ENCODE assay signal across 30 cellular contexts in genomic region chr7:31019509-31019908, GRCh38. TPM values are rescaled to one million over a fixed set of nuclear protein-coding genes. Genes with fewer than 3 reads are reported as not detected.
A peak's percentile ranks its signal among the peaks of the same experiment; 100 is the strongest.
DNase-seq lines count a peak whose midpoint lies in the region; ATAC-seq, FAIRE-seq and TF ChIP-seq lines count a peak whose summit lies in the region.
"Had no signal": no experiment of that assay in that cellular context is flagged by ENCODE, and none has a peak within 500 bp of the region (broad histone marks: within the 10 kb centered on the region; RNA-seq: fewer than 3 reads in every experiment).

No MANE protein-coding gene starts in this region.

- no peaks in the 10 kb centered on the region for H4K20me1 ChIP-seq in H1 (replicated peaks in 1 of 2; ENCODE audit: control insufficient read depth in 1 of 2, insufficient read depth in 2 of 2, low read length in 2 of 2)

- TF ChIP-seq CTCF in activated CD8-positive, alpha-beta T cell treated with anti-CD3 and anti-CD28 coated beads for 36 hours (IDR thresholded peaks at IDR 0.05) = no peak
- TF ChIP-seq CTCF in NB4 (IDR thresholded peaks at IDR 0.05; ENCODE audit: low read depth, low read length) (no peak), H1 (IDR thresholded peaks at IDR 0.05; ENCODE audit: control extremely low read depth in 1 of 3, insufficient read depth in 1 of 3, low read depth in 1 of 3, low read length in 3 of 3) (no peak), thyroid gland (IDR thresholded peaks at IDR 0.05) (no peak)

- WGBS in H1 (ENCODE audit: extremely low coverage in 1 of 2, insufficient coverage in 1 of 2, insufficient read length in 1 of 2, insufficient replicate concordance in 2 of 2, low coverage in 1 of 2, low lambda C conversion rate in 2 of 2, missing lambda C conversion rate in 1 of 2), 2 experiments = no CpG with 5 or more reads among the region's 1 CpG
- WGBS in thyroid gland, 2 donors = 80 to 100% methylated on average over 1 of the region's 1 CpG

- no peak overlapping the region for H3K4me3 ChIP-seq in CD4-positive, CD25-positive, alpha-beta regulatory T cell (ENCODE audit: low read depth, low read length)
- H3K4me3 ChIP-seq in NB4 (ENCODE audit: low read depth, low read length) (no peak overlapping the region), H1 (ENCODE audit: extremely low read depth in 1 of 4, insufficient read depth in 2 of 4, low read depth in 3 of 4, low read length in 4 of 4) (no peak overlapping the region), thyroid gland (replicated peaks in 1 of 3) (no peak overlapping the region)
- H3K4me3 ChIP-seq: K562 had no signal

- no peak overlapping the region for H3K9ac ChIP-seq in H1 (replicated peaks in 1 of 4; ENCODE audit: extremely low read depth in 1 of 4, low read depth in 3 of 4, low read length in 3 of 4)

- H3K27ac ChIP-seq in CD4-positive, CD25-positive, alpha-beta regulatory T cell (ENCODE audit: insufficient read depth, low read length, poor library complexity, severe bottlenecking) = no peak overlapping the region
- H3K27ac ChIP-seq in H1 (ENCODE audit: low read depth, low read length) (no peak overlapping the region), thyroid gland (no peak overlapping the region)
- H3K27ac ChIP-seq: C4-2B, RWPE1 had no signal

- TF ChIP-seq RAD21 in H1 (IDR thresholded peaks at IDR 0.05 in 1 of 2, conservative IDR thresholded peaks at IDR 0.05 in 1 of 2; ENCODE audit: low read depth in 2 of 2, low read length in 2 of 2) = no peak

- H3K23ac ChIP-seq in H1 (ENCODE audit: insufficient read length) = no peak overlapping the region

- peak; percentile 42 for DNase-seq in activated CD8-positive, alpha-beta T cell treated with anti-CD3 and anti-CD28 coated beads, Interleukin-2, amount 10 ng/mL, durations not matched to agents 7 days and 5 days
- no peak for DNase-seq in activated CD8-positive, alpha-beta T cell treated with anti-CD3 and anti-CD28 coated beads for 36 hours
- peak in 1 of 3 donors; percentile 27 for DNase-seq in CD4-positive, CD25-positive, alpha-beta regulatory T cell
- DNase-seq in NB4 (ENCODE audit: low read depth) (peak; percentile 69), H1 (ENCODE audit: low read depth in 1 of 2, low spot score in 2 of 2) (no peak), thyroid gland (no peak), NCI-H1417 (lab: John Stamatoyannopoulos, UW) (no peak)
- DNase-seq: DMS153, DND-41, H7, NCI-H1694, NCI-H2029 treated with DMSO at 0.1 percent for 48 hours, NCI-H446 treated with DMSO at 0.1 percent for 48 hours, NCI-H526, NCI-H82, SHP77 had no signal

- no peak overlapping the region for H2BK5ac ChIP-seq in H1 (ENCODE audit: low read depth, low read length)

- H3K27me3 ChIP-seq in CD4-positive, CD25-positive, alpha-beta regulatory T cell (ENCODE audit: control insufficient read depth, insufficient read depth, low read length) = no peaks in the 10 kb centered on the region
- H3K27me3 ChIP-seq in H1 (replicated peaks in 1 of 4; ENCODE audit: control insufficient read depth in 3 of 4, extremely low read depth in 1 of 4, insufficient read depth in 3 of 4, low read length in 3 of 4) (no peaks in the 10 kb centered on the region), thyroid gland (no peaks in the 10 kb centered on the region)

- H4K5ac ChIP-seq in H1 (ENCODE audit: insufficient read length, low read depth, low read length) = no peak overlapping the region

- H2AFZ ChIP-seq in H1 (ENCODE audit: low read length) = no peak overlapping the region

- H3K9me3 Mint-ChIP-seq in activated CD8-positive, alpha-beta T cell treated with anti-CD3 and anti-CD28 coated beads, Interleukin-2, amount 10 ng/mL, durations not matched to agents 7 days and 5 days (ENCODE audit: insufficient read depth) = peaks cover 6% of the 10 kb centered on the region
- peaks cover 6% of the 10 kb centered on the region for H3K9me3 Mint-ChIP-seq in activated CD8-positive, alpha-beta T cell treated with anti-CD3 and anti-CD28 coated beads for 36 hours
- H3K9me3 Mint-ChIP-seq in CD4-positive, CD25-positive, alpha-beta regulatory T cell = peaks cover 0 to 7% (median 0%) of the 10 kb centered on the region in 7 donors

- POLR2A ChIA-PET in activated CD8-positive, alpha-beta T cell treated with anti-CD3 and anti-CD28 coated beads, Interleukin-2, amount 10 ng/mL, durations not matched to agents 7 days and 5 days (lab: Charles Lee) = no interaction called here
- POLR2A ChIA-PET in activated CD8-positive, alpha-beta T cell treated with anti-CD3 and anti-CD28 coated beads for 36 hours (lab: Charles Lee) = no interaction called here
- POLR2A ChIA-PET in H1 (lab: Charles Lee; ENCODE audit: partially characterized antibody) = no interaction called here

- H3K79me1 ChIP-seq in H1 (ENCODE audit: low read depth, low read length) = no peaks in the 10 kb centered on the region; the same call in 1 of the 2 replicates

- intact Hi-C loops in activated CD8-positive, alpha-beta T cell treated with anti-CD3 and anti-CD28 coated beads for 36 hours (cut with micrococcal nuclease) = no loop called here
- intact Hi-C loops in thyroid gland (cut with DNase I) = no loop called here

- H3K56ac ChIP-seq in H1 (replicated peaks; ENCODE audit: insufficient read length, low read depth, low read length) = no peak overlapping the region

- no peak overlapping the region for H2BK20ac ChIP-seq in H1 (ENCODE audit: low read length)

- no peak for TF ChIP-seq POLR2A in NB4 (IDR thresholded peaks at IDR 0.05; ENCODE audit: extremely low read depth, insufficient read length)
- no peak for TF ChIP-seq POLR2A in H1 (IDR thresholded peaks at IDR 0.05; ENCODE audit: control extremely low read depth in 1 of 2, low read depth in 2 of 2, low read length in 2 of 2)
- TF ChIP-seq POLR2A in thyroid gland (IDR thresholded peaks at IDR 0.05) = no peak

- no peak for FAIRE-seq in H1 (lab: Jason Lieb, UNC)
- FAIRE-seq: A204.1, GM18507, HepG2, K562 had no signal

- 0 out of 2 replicates have a peak overlapping the region, but pooled peaks have one; percentile 9 for H2AK5ac ChIP-seq in H1 (ENCODE audit: low read depth, low read length)

- no peak for TF ChIP-seq EP300 in H1 (IDR thresholded peaks at IDR 0.05; ENCODE audit: borderline replicate concordance in 1 of 2, low read depth in 2 of 2, low read length in 2 of 2)

- peaks cover 52% of the 10 kb centered on the region for H3K4me1 ChIP-seq in CD4-positive, CD25-positive, alpha-beta regulatory T cell (ENCODE audit: control insufficient read depth, insufficient read depth, low read length, poor library complexity, severe bottlenecking)
- H3K4me1 ChIP-seq in H1 (replicated peaks in 1 of 4; ENCODE audit: control insufficient read depth in 3 of 4, insufficient read depth in 4 of 4, low read length in 3 of 4) (peaks cover 9 to 16% (median 13%) of the 10 kb centered on the region in 4 experiments), thyroid gland (no peaks in the 10 kb centered on the region)

- no peaks in the 10 kb centered on the region for H3K79me2 ChIP-seq in H1 (ENCODE audit: control insufficient read depth in 1 of 2, insufficient read depth in 2 of 2, low read length in 2 of 2)

- H2BK12ac ChIP-seq in H1 (ENCODE audit: low read depth, low read length) = 0 out of 2 replicates have a peak overlapping the region, but pooled peaks have one; percentile 63

- H3K14ac ChIP-seq in H1 (ENCODE audit: insufficient read length) = no peak overlapping the region

- CTCF ChIA-PET in activated CD8-positive, alpha-beta T cell treated with anti-CD3 and anti-CD28 coated beads, Interleukin-2, amount 10 ng/mL, durations not matched to agents 7 days and 5 days (lab: Charles Lee) = interaction anchor here (1.0 to 1.3 kb wide), 2 partner anchors 36 to 103 kb away, joined by 3 read pairs; no protein-coding TSS in a partner anchor
- CTCF ChIA-PET in activated CD8-positive, alpha-beta T cell treated with anti-CD3 and anti-CD28 coated beads for 36 hours (lab: Charles Lee) = interaction anchor here (1.4 kb wide), 1 partner anchor 81 kb away, joined by 5 read pairs; no protein-coding TSS in a partner anchor
- CTCF ChIA-PET in H1 (lab: Charles Lee; ENCODE audit: partially characterized antibody) = interaction anchor here (0.7 to 52.0 kb wide), 9 partner anchors 28 to 115 kb away, joined by 3 to 880 read pairs (median 4); partner anchors contain the start of gene ADCYAP1R1

- no peak overlapping the region for H4K8ac ChIP-seq in H1 (ENCODE audit: extremely low read depth, insufficient read depth, low read length)

- H3K23me2 ChIP-seq in H1 (ENCODE audit: low read depth, low read length) = no peaks in the 10 kb centered on the region

- H3K4me1 Mint-ChIP-seq in activated CD8-positive, alpha-beta T cell treated with anti-CD3 and anti-CD28 coated beads, Interleukin-2, amount 10 ng/mL, durations not matched to agents 7 days and 5 days (ENCODE audit: low read depth) = peaks cover 71% of the 10 kb centered on the region
- peaks cover 16% of the 10 kb centered on the region for H3K4me1 Mint-ChIP-seq in activated CD8-positive, alpha-beta T cell treated with anti-CD3 and anti-CD28 coated beads for 36 hours (ENCODE audit: low read depth)
- peaks cover 5 to 69% (median 18%) of the 10 kb centered on the region in 4 donors for H3K4me1 Mint-ChIP-seq in CD4-positive, CD25-positive, alpha-beta regulatory T cell

- peaks cover 15% of the 10 kb centered on the region for H3K36me3 Mint-ChIP-seq in activated CD8-positive, alpha-beta T cell treated with anti-CD3 and anti-CD28 coated beads, Interleukin-2, amount 10 ng/mL, durations not matched to agents 7 days and 5 days (ENCODE audit: low read depth)
- H3K36me3 Mint-ChIP-seq in activated CD8-positive, alpha-beta T cell treated with anti-CD3 and anti-CD28 coated beads for 36 hours (ENCODE audit: low read depth) = peaks cover 3% of the 10 kb centered on the region
- H3K36me3 Mint-ChIP-seq in CD4-positive, CD25-positive, alpha-beta regulatory T cell = no peaks in the 10 kb centered on the region

- H3K9me3 ChIP-seq in CD4-positive, CD25-positive, alpha-beta regulatory T cell (ENCODE audit: control insufficient read depth in 2 of 2, low read length in 2 of 2) = no peaks in the 10 kb centered on the region
- H3K9me3 ChIP-seq in H1 (ENCODE audit: insufficient read depth in 2 of 2, low read depth in 1 of 2, low read length in 1 of 2) = no peaks in the 10 kb centered on the region
- H3K9me3 ChIP-seq in thyroid gland = no peaks in the 10 kb centered on the region

- peak; percentile 18 for ATAC-seq in activated CD8-positive, alpha-beta T cell treated with anti-CD3 and anti-CD28 coated beads, Interleukin-2, amount 10 ng/mL, durations not matched to agents 7 days and 5 days
- no peak for ATAC-seq in activated CD8-positive, alpha-beta T cell treated with anti-CD3 and anti-CD28 coated beads for 36 hours
- no peak for ATAC-seq in CD4-positive, CD25-positive, alpha-beta regulatory T cell (ENCODE audit: low read depth in 2 of 2)
- ATAC-seq in GM18870 (IDR thresholded peaks at IDR 0.05; ENCODE audit: unreplicated experiment) = no peak
- ATAC-seq: HepG2, K562, Panc1 had no signal

- no peaks in the 10 kb centered on the region for H3K36me3 ChIP-seq in CD4-positive, CD25-positive, alpha-beta regulatory T cell (ENCODE audit: control insufficient read depth, insufficient read depth, low read length)
- no peaks in the 10 kb centered on the region for H3K36me3 ChIP-seq in H1 (ENCODE audit: control insufficient read depth in 2 of 4, insufficient read depth in 4 of 4, low read length in 3 of 4)
- no peaks in the 10 kb centered on the region for H3K36me3 ChIP-seq in thyroid gland

- H3K27ac Mint-ChIP-seq in activated CD8-positive, alpha-beta T cell treated with anti-CD3 and anti-CD28 coated beads, Interleukin-2, amount 10 ng/mL, durations not matched to agents 7 days and 5 days = peak overlapping the region; percentile 75
- H3K27ac Mint-ChIP-seq in activated CD8-positive, alpha-beta T cell treated with anti-CD3 and anti-CD28 coated beads for 36 hours = no peak overlapping the region
- H3K27ac Mint-ChIP-seq in CD4-positive, CD25-positive, alpha-beta regulatory T cell = peak overlapping the region; percentile 6 to 85 (median 20)

- H2BK15ac ChIP-seq in H1 (ENCODE audit: low read length) = peak overlapping the region; percentile 24; the same call in 1 of the 2 replicates

- no peak overlapping the region for H3K18ac ChIP-seq in H1 (ENCODE audit: extremely low read depth, low read length)

- no peak overlapping the region for H3K4ac ChIP-seq in H1 (replicated peaks; ENCODE audit: insufficient read length, low read depth, low read length)

- H4K91ac ChIP-seq in H1 (replicated peaks; ENCODE audit: insufficient read length, low read length) = no peak overlapping the region

- peaks cover 3% of the 10 kb centered on the region for H3K27me3 Mint-ChIP-seq in activated CD8-positive, alpha-beta T cell treated with anti-CD3 and anti-CD28 coated beads, Interleukin-2, amount 10 ng/mL, durations not matched to agents 7 days and 5 days (ENCODE audit: low read depth)
- peaks cover 7% of the 10 kb centered on the region for H3K27me3 Mint-ChIP-seq in activated CD8-positive, alpha-beta T cell treated with anti-CD3 and anti-CD28 coated beads for 36 hours
- H3K27me3 Mint-ChIP-seq in CD4-positive, CD25-positive, alpha-beta regulatory T cell = no peaks in the 10 kb centered on the region

- no peak overlapping the region for H2BK120ac ChIP-seq in H1 (replicated peaks; ENCODE audit: low read depth, low read length)

- no peak overlapping the region for H3K4me2 ChIP-seq in H1 (ENCODE audit: insufficient read depth in 1 of 2, low read depth in 2 of 2, low read length in 2 of 2)

- peak overlapping the region; percentile 17 for H3K4me3 Mint-ChIP-seq in activated CD8-positive, alpha-beta T cell treated with anti-CD3 and anti-CD28 coated beads, Interleukin-2, amount 10 ng/mL, durations not matched to agents 7 days and 5 days
- no peak overlapping the region for H3K4me3 Mint-ChIP-seq in activated CD8-positive, alpha-beta T cell treated with anti-CD3 and anti-CD28 coated beads for 36 hours
- H3K4me3 Mint-ChIP-seq in CD4-positive, CD25-positive, alpha-beta regulatory T cell = no peak overlapping the region

RNA-seq across cellular contexts. Expression of gene ADCYAP1R1, which starts 32.6 kb away (rescaled TPM):
- total RNA-seq in activated CD8-positive, alpha-beta T cell treated with anti-CD3 and anti-CD28 coated beads, Interleukin-2, amount 10 ng/mL, durations not matched to agents 7 days and 5 days = not detected
- not detected for total RNA-seq in activated CD8-positive, alpha-beta T cell treated with anti-CD3 and anti-CD28 coated beads for 36 hours
- not detected for total RNA-seq in CD4-positive, CD25-positive, alpha-beta regulatory T cell
- polyA plus RNA-seq in CD4-positive, CD25-positive, alpha-beta regulatory T cell = not detected
- total RNA-seq in H1 (2021; fragmentation: NEBNext Ultra II Directional; extraction: Animal tissue kit (Norgen Biotek cat#: 25700)) = 13.7 and 14.6 TPM in 2 replicates
- 14.4 and 16.4 TPM in 2 replicates for polyA plus RNA-seq in H1 (2011; rRNA removed)
- 15.8 TPM for polyA plus RNA-seq in H1 (2011; cell fraction: cytosol; rRNA removed)
- 20.0 TPM for polyA plus RNA-seq in H1 (2011; cell fraction: nucleus; rRNA removed)
- polyA plus RNA-seq in H1 (2012, experiment 1 of 2) = 11.8 to 14.0 TPM (median 12.5 TPM) in 4 replicates
- 6.5 TPM for polyA plus RNA-seq in H1 (2012, experiment 2 of 2)
- 6.0 TPM for polyA plus RNA-seq in H1 (2013, experiment 1 of 2)
- polyA plus RNA-seq in H1 (2013, experiment 2 of 2) = 6.7 TPM
- 56.9 and 70.7 TPM in 2 replicates for polyA minus RNA-seq in H1 (2011; rRNA and poly(A)+ RNA removed)
- 14.1 TPM for polyA minus RNA-seq in H1 (2011; cell fraction: cytosol; rRNA and poly(A)+ RNA removed)
- polyA minus RNA-seq in H1 (2011; cell fraction: nucleus; rRNA and poly(A)+ RNA removed) = 18.9 TPM
- 1 to 10 TPM in 3 of 4 donors, under 1 TPM in 1; 0.27 to 4.6 (median 2.5) TPM for total RNA-seq in thyroid gland
- total RNA-seq: HepG2, K562, MCF 10A, OCI-LY7, SK-MEL-5 had no signal
- polyA plus RNA-seq: AG04450, HepG2 had no signal

RNA-seq across cellular contexts. Expression of gene GHRHR, which starts 55.8 kb away (rescaled TPM):
- not detected for total RNA-seq in activated CD8-positive, alpha-beta T cell treated with anti-CD3 and anti-CD28 coated beads, Interleukin-2, amount 10 ng/mL, durations not matched to agents 7 days and 5 days
- total RNA-seq in activated CD8-positive, alpha-beta T cell treated with anti-CD3 and anti-CD28 coated beads for 36 hours = not detected
- not detected for total RNA-seq in CD4-positive, CD25-positive, alpha-beta regulatory T cell
- polyA plus RNA-seq in CD4-positive, CD25-positive, alpha-beta regulatory T cell = not detected
- total RNA-seq in H1 (2021; fragmentation: NEBNext Ultra II Directional; extraction: Animal tissue kit (Norgen Biotek cat#: 25700)) = 6.1 and 6.5 TPM in 2 replicates
- 0.60 and 1.6 TPM in 2 replicates for polyA plus RNA-seq in H1 (2011; rRNA removed)
- polyA plus RNA-seq in H1 (2011; cell fraction: cytosol; rRNA removed) = 1.6 TPM
- 3.8 TPM for polyA plus RNA-seq in H1 (2011; cell fraction: nucleus; rRNA removed)
- polyA plus RNA-seq in H1 (2012, experiment 1 of 2) = 2.5 to 5.9 TPM (median 4.4 TPM) in 4 replicates
- not detected for polyA plus RNA-seq in H1 (2012, experiment 2 of 2)
- polyA plus RNA-seq in H1 (2013, experiment 1 of 2) = 4.7 TPM
- polyA plus RNA-seq in H1 (2013, experiment 2 of 2) = 6.5 TPM
- 1.1 and 3.1 TPM in 2 replicates for polyA minus RNA-seq in H1 (2011; rRNA and poly(A)+ RNA removed)
- 10.3 TPM for polyA minus RNA-seq in H1 (2011; cell fraction: cytosol; rRNA and poly(A)+ RNA removed)
- 5.1 TPM for polyA minus RNA-seq in H1 (2011; cell fraction: nucleus; rRNA and poly(A)+ RNA removed)
- under 1 TPM in 1 of 4 donors, not detected in 3; 0.54 TPM for total RNA-seq in thyroid gland
- total RNA-seq: HepG2, HT1080, K562, LHCN-M2, MCF 10A, OCI-LY7, SK-MEL-5 had no signal
- polyA plus RNA-seq: AG04450, HepG2, K562 had no signal

Comparison
In these comparisons a context has a peak if more than half of its experiments do, and no peak if none do; other contexts are left out.
1. DNase-seq: peak in activated CD8-positive, alpha-beta T cell treated with anti-CD3 and anti-CD28 coated beads, Interleukin-2, amount 10 ng/mL, durations not matched to agents 7 days and 5 days (single experiment) and NB4 (single experiment); none in activated CD8-positive, alpha-beta T cell treated with anti-CD3 and anti-CD28 coated beads for 36 hours (single experiment), H1 (0 of 2), thyroid gland (0 of 2) and NCI-H1417 (0 of 3).